Comparison of ENCODE assay signal across 15 cellular contexts in genomic region chr16:12392585-12393089, GRCh38.
DNase-seq lines count a peak whose midpoint lies in the region; TF ChIP-seq lines count a peak whose summit lies in the region.
"Had no signal": no experiment of that assay in that cellular context is flagged by ENCODE, and none has a peak within 500 bp of the region (broad histone marks: within the 10 kb centered on the region; RNA-seq: fewer than 3 reads in every experiment).

No MANE protein-coding gene starts in this region.

- no peaks in the 10 kb centered on the region for H3K27me3 ChIP-seq in dorsolateral prefrontal cortex
- H3K27me3 ChIP-seq in neural cell (ENCODE audit: insufficient read depth, low read depth, low read length): no peaks in the 10 kb centered on the region
- H3K27me3 ChIP-seq: MG63, neutrophil had no signal

- H3K9ac ChIP-seq in neural cell (ENCODE audit: low read length): no peak overlapping the region

- H3K4me2 ChIP-seq in neural cell (ENCODE audit: low read length): no peak overlapping the region

- TF ChIP-seq RAD21 in neural cell (conservative IDR thresholded peaks at IDR 0.05): no peak

- H3K27ac ChIP-seq in 22Rv1 (no peak overlapping the region), dorsolateral prefrontal cortex (peak overlapping the region in 47 of 59 donors; percentile 1 to 86 (median 59)), neural cell (ENCODE audit: low read length) (no peak overlapping the region)
- H3K27ac ChIP-seq: neutrophil had no signal

- H3K36me3 ChIP-seq in neural cell (ENCODE audit: insufficient read depth, low read length): no peaks in the 10 kb centered on the region
- H3K36me3 ChIP-seq: MG63, neutrophil had no signal

- H2AFZ ChIP-seq in neural cell (ENCODE audit: low read depth, low read length): no peak overlapping the region

- no peaks in the 10 kb centered on the region for H4K20me1 ChIP-seq in neural cell (ENCODE audit: insufficient read depth)

- no peaks in the 10 kb centered on the region for H3K79me2 ChIP-seq in neural cell (replicated peaks; ENCODE audit: insufficient read depth, low read length)

- no peaks in the 10 kb centered on the region for H3K9me2 ChIP-seq in neural cell (ENCODE audit: insufficient read depth, low read length)

- no peaks in the 10 kb centered on the region for H3F3A ChIP-seq in neural cell (ENCODE audit: insufficient read depth, low read length, poor library complexity, severe bottlenecking)

- DNase-seq in HCEC 1CT (peak; percentile 22), dorsolateral prefrontal cortex (no peak), NCI-H2227 (lab: John Stamatoyannopoulos, UW; ENCODE audit: unreplicated experiment) (no peak), UCSD-AML1 (lab: John Stamatoyannopoulos, UW; ENCODE audit: unreplicated experiment) (no peak), NCI-H1417 (lab: John Stamatoyannopoulos, UW) (no peak)
- no peak for DNase-seq in stimulated activated naive CD4-positive, alpha-beta T cell (lab: John Stamatoyannopoulos, UW)
- DNase-seq: activated CD4-positive, alpha-beta T cell treated with anti-CD3 and anti-CD28 coated beads, Interleukin-2, amount 10 ng/mL, durations not matched to agents 24 days and 14 days; DMS153; effector CD8-positive, alpha-beta T cell; MG63; NCI-H2227 treated with DMSO at 0.1 percent for 48 hours; stimulated activated CD8-positive, alpha-beta memory T cell treated with anti-CD3 and anti-CD28 coated beads, Interleukin-4, amount 100 ng/mL, for 48 hours had no signal

- no peaks in the 10 kb centered on the region for H3K9me3 ChIP-seq in neural cell (ENCODE audit: low read length)
- H3K9me3 ChIP-seq: MG63, neutrophil had no signal

- TF ChIP-seq EP300 in neural cell (conservative IDR thresholded peaks at IDR 0.05; ENCODE audit: poor library complexity, severe bottlenecking): no peak

- intact Hi-C loops in dorsolateral prefrontal cortex (cut with DNase I): no loop called here

- H3K4me3 ChIP-seq in dorsolateral prefrontal cortex (no peak overlapping the region), neural cell (ENCODE audit: low read length) (no peak overlapping the region)
- H3K4me3 ChIP-seq: MG63 had no signal

- 0 out of 2 replicates have a peak, but pooled peaks have one; percentile 4 for TF ChIP-seq CTCF in 22Rv1 (IDR thresholded peaks at IDR 0.05)
- peak in 26 of 56 donors; percentile 6 to 49 (median 30) for TF ChIP-seq CTCF in dorsolateral prefrontal cortex (IDR thresholded peaks at IDR 0.05 in 54 of 56, conservative IDR thresholded peaks at IDR 0.05 in 2 of 56; ENCODE audit: low read depth in 1 of 56, partially characterized antibody in 56 of 56)
- TF ChIP-seq CTCF in neural cell (IDR thresholded peaks at IDR 0.05; ENCODE audit: poor library complexity, severe bottlenecking): peak; percentile 35

TF ChIP-seq in neural cell, 6 proteins besides CTCF, POLR2A, EP300 and RAD21:
- TF ChIP-seq EZH2 (IDR thresholded peaks at IDR 0.05; ENCODE audit: borderline replicate concordance, insufficient read depth, low read length, poor library complexity, severe bottlenecking) (no peak), MXI1 (conservative IDR thresholded peaks at IDR 0.05; ENCODE audit: poor library complexity, severe bottlenecking) (no peak), SMC3 (conservative IDR thresholded peaks at IDR 0.05; ENCODE audit: poor library complexity) (no peak), POLR2AphosphoS5 (IDR thresholded peaks at IDR 0.05) (no peak), TAF1 (IDR thresholded peaks at IDR 0.05; ENCODE audit: low read depth) (no peak)

Comparison
In these comparisons a context has a peak if more than half of its experiments do, and no peak if none do; other contexts are left out.
1. H3K27ac ChIP-seq: peak in dorsolateral prefrontal cortex (47 of 59); none in 22Rv1 (single experiment) and neural cell (single experiment).